ENCODE assay signal across 8 cellular contexts in the genomic region with DNA sequence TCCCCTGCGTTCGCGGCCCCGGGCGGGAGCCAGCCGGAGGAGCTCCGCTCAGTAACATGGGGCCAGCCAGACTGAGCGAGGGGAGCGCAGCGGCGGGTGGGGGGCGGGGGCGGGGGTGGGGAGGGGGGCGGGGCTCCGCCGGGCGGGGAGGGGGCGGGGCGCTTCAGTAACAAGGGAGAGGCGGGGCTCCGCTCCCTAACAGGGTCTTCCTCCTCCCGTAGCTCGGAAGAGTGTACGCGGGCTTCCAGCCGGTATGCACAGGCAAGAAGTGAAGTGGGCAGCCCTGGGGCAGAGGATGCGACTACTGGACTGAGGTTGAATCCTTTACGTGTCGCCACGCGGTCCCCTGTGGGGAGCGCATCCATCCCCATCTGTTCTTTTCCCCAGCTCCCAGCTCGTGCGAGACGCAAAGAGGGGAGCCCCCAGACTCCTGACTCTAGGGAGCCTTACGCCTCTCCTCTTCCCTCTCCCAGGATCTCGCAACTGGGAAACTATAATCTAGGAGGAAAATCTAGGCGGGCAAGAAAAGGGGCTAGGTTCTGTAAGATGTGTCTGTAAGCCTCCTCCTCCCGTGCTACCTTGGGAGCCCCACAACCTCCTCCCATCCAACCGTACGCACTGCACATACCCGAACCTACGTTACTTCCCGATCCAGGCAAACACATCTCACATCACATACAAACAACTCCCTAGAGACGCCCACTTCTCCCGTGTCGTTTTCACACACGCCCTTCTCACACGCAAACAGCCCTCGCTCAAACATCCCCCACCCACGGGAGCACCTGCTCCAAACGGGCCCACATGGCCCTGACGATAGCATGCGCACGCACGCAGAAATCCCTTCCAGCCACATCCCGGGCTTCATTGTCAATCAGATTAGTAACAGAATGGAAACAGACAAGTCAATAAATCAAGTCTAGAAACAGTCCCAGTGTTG. TPM values are rescaled to one million over a fixed set of nuclear protein-coding genes. Genes with fewer than 3 reads are reported as not detected.
DNase-seq lines count a peak whose midpoint lies in the region; ATAC-seq and TF ChIP-seq lines count a peak whose summit lies in the region.

A gene with protein sequence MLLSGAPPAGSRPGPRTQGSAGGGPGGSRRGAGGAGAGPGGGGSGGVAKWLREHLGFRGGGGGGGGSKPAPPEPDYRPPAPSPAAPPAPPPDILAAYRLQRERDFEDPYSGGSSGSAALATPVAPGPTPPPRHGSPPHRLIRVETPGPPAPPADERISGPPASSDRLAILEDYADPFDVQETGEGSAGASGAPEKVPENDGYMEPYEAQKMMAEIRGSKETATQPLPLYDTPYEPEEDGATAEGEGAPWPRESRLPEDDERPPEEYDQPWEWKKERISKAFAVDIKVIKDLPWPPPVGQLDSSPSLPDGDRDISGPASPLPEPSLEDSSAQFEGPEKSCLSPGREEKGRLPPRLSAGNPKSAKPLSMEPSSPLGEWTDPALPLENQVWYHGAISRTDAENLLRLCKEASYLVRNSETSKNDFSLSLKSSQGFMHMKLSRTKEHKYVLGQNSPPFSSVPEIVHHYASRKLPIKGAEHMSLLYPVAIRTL (minus strand): TSS at position 73 of the 937 bp plus-strand sequence. CDS start 15 bp downstream, at position 58.

- peak within 1 kb of the TSS; percentile 18 for H3K9ac ChIP-seq in HUES48 (ENCODE audit: low read depth, low read length)

- TF ChIP-seq CTCF in right atrium auricular region (IDR thresholded peaks at IDR 0.05) = no peak

- in situ Hi-C loops in SK-MEL-5 (cut with HindIII; ENCODE audit: low pct_unique_long_range_greater_than_20kb, low sequenced_read_pairs) = no loop called here

- H3K4me1 ChIP-seq in HUES48 (ENCODE audit: control insufficient read depth, insufficient read depth, low read length) (peaks cover 18% of the 10 kb centered on the region), right atrium auricular region (peaks cover 0 to 26% of the 10 kb centered on the region in 2 donors)

- H3K9me3 ChIP-seq in HUES48 (ENCODE audit: control insufficient read depth, insufficient read depth, low read length) = no peaks in the 10 kb centered on the region
- H3K9me3 ChIP-seq in right atrium auricular region = no peaks in the 10 kb centered on the region

- H3K4me3 ChIP-seq in HUES48 (ENCODE audit: low read depth, low read length) = peak within 1 kb of the TSS; percentile 80
- peak within 1 kb of the TSS; percentile 77 to 81 for H3K4me3 ChIP-seq in right atrium auricular region

- DNase-seq in DMS79 treated with DMSO at 0.1 percent for 48 hours (lab: John Stamatoyannopoulos, UW) (peak; percentile 39), SK-MEL-5 (ENCODE audit: low read depth, low spot score) (peak; percentile 42), right atrium auricular region (ENCODE audit: low spot score) (no peak), retina (peak; percentile 88), HPDE6-E6E7 (ENCODE audit: extremely low spot score) (no peak)
- DNase-seq in activated naive CD8-positive, alpha-beta T cell treated with anti-CD3 and anti-CD28 coated beads, Interleukin-2, amount 50 U/mL, for 16 hours (ENCODE audit: low read depth, low spot score) = peak; percentile 81

- peak within 1 kb of the TSS; percentile 21 for H3K27ac ChIP-seq in HUES48 (ENCODE audit: low read depth, low read length)
- peak within 1 kb of the TSS; percentile 80 to 81 for H3K27ac ChIP-seq in right atrium auricular region

- H3K27me3 ChIP-seq in HUES48 (ENCODE audit: control insufficient read depth, insufficient read depth, low read length) (peaks cover 31% of the 10 kb centered on the region), right atrium auricular region (no peaks in the 10 kb centered on the region)

- no peak for ATAC-seq in GM18907 (IDR thresholded peaks at IDR 0.05; ENCODE audit: unreplicated experiment)

- H3K36me3 ChIP-seq in HUES48 (ENCODE audit: control insufficient read depth, insufficient read depth, low read length) (no peaks in the 10 kb centered on the region), right atrium auricular region (no peaks in the 10 kb centered on the region)

RNA-seq across cellular contexts. Expression of the gene that starts here (rescaled TPM):
- total RNA-seq in SK-MEL-5 (2014; rRNA removed; shearing (Covaris generic)) = 3.4 and 5.5 TPM in 2 replicates
- 6.4 and 7.4 TPM in 2 replicates for polyA plus RNA-seq in SK-MEL-5 (2015; cell fraction: cytosol; rRNA removed)
- 3.8 and 4.6 TPM in 2 replicates for polyA plus RNA-seq in SK-MEL-5 (2015; cell fraction: nucleus; rRNA removed)
- 10 to 100 TPM in 1 of 2 donors, 1 to 10 TPM in 1; 4.7 to 12.0 TPM for total RNA-seq in right atrium auricular region

Comparison
In these comparisons a context has a peak if more than half of its experiments do, and no peak if none do; other contexts are left out.
1. DNase-seq: peak in DMS79 treated with DMSO at 0.1 percent for 48 hours (single experiment), SK-MEL-5 (single experiment), activated naive CD8-positive, alpha-beta T cell treated with anti-CD3 and anti-CD28 coated beads, Interleukin-2, amount 50 U/mL, for 16 hours (single experiment) and retina (single experiment); none in right atrium auricular region (single experiment) and HPDE6-E6E7 (single experiment).